1 cellular context compared by ENCODE assay signal in genomic region chr1:199226163-199226562, GRCh38.
TF ChIP-seq lines count a peak whose summit lies in the region.

No MANE protein-coding gene starts in this region.

TF ChIP-seq in GM12878, 131 proteins besides CTCF, POLR2A, EP300 and RAD21 (continued from another document):
- TF ChIP-seq ZNF687 (IDR thresholded peaks at IDR 0.05) (no peak), TCF12 (IDR thresholded peaks at IDR 0.05; ENCODE audit: low read depth, low read length) (no peak), ETV6 (conservative IDR thresholded peaks at IDR 0.05 in 1 of 2, IDR thresholded peaks at IDR 0.05 in 1 of 2; ENCODE audit: borderline replicate concordance in 1 of 2, low read depth in 1 of 2) (peak in 1 of 2 experiments; percentile 56; a peak in 1 of 4 replicates), JUNB (IDR thresholded peaks at IDR 0.05) (peak; percentile 86), NBN (IDR thresholded peaks at IDR 0.05) (no peak), FOXM1 (IDR thresholded peaks at IDR 0.05; ENCODE audit: low read depth, low read length) (peak; percentile 86; the same call in 1 of the 2 replicates), MTA2 (IDR thresholded peaks at IDR 0.05; ENCODE audit: low read depth) (peak; percentile 63), TCF7 (IDR thresholded peaks at IDR 0.05; ENCODE audit: borderline replicate concordance) (peak; percentile 56; the same call in 1 of the 2 replicates), NFIC (IDR thresholded peaks at IDR 0.05; ENCODE audit: low read depth, low read length) (peak; percentile 93), CEBPB (IDR thresholded peaks at IDR 0.05; ENCODE audit: borderline replicate concordance in 1 of 2, low read depth in 2 of 2, low read length in 2 of 2) (0 out of 4 replicates have a peak, but pooled peaks of 1 of the 2 experiments have one; percentile 67), ZNF384 (IDR thresholded peaks at IDR 0.05; ENCODE audit: borderline replicate concordance, low read depth, low read length) (no peak), RELB (IDR thresholded peaks at IDR 0.05; ENCODE audit: low read depth) (no peak), IKZF2 (IDR thresholded peaks at IDR 0.05) (peak; percentile 34 to 44; a peak in 2 of 4 replicates), PML (IDR thresholded peaks at IDR 0.05; ENCODE audit: low read length) (peak; percentile 50; the same call in 1 of the 2 replicates), ATF2 (IDR thresholded peaks at IDR 0.05; ENCODE audit: low read length) (peak; percentile 87), RUNX3 (IDR thresholded peaks at IDR 0.05; ENCODE audit: low read length) (peak; percentile 60; the same call in 1 of the 2 replicates), ATF7 (IDR thresholded peaks at IDR 0.05; ENCODE audit: low read depth) (peak; percentile 82), CREM (IDR thresholded peaks at IDR 0.05; ENCODE audit: low read depth) (peak; percentile 66), ZBTB11 (CRISPR knock-in tag; IDR thresholded peaks at IDR 0.05) (no peak), CREB1 (IDR thresholded peaks at IDR 0.05; ENCODE audit: low read depth) (peak; percentile 49; the same call in 1 of the 2 replicates)
TF ChIP-seq in GM12878: peak in this region for 19.
